In the genomic region with DNA sequence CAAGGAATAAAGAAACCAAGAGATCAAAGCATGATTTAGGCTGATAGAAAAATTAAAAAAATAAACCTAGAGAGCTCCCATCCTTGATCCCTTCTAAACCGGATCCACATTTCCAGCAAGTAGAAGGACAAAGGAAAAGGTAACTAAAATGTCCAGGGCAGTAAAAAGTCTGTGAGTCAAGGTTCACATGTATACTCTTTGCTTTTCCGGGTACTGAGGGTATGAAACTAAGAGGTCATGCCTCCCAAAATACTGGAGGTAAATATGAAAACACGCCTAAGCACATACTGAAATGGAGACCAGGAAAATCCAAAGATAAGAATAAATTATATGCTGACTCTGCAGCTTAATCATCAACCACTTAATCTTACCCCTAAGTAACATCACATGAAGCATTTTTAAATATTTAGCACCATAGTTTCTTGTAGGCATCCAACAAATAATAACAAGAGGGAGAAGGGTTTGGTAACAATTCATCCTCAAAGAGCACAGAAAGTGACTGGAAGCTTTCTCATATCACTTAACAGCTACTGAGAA, we compare ENCODE assay signal across 18 cellular contexts.
"Had no signal": no experiment of that assay in that cellular context is flagged by ENCODE, and none has a peak within 500 bp of the region (broad histone marks: within the 10 kb centered on the region; RNA-seq: fewer than 3 reads in every experiment).

No MANE protein-coding gene starts in this region.

- H3K27me3 Mint-ChIP-seq: activated naive CD4-positive, alpha-beta T cell treated with anti-CD3 and anti-CD28 coated beads, Interleukin-2, amount 50 U/mL, for 24 hours; activated T-cell treated with anti-CD3 and anti-CD28 coated beads, Interleukin-2, amount 50 U/mL, for 24 hours; central memory CD8-positive, alpha-beta T cell had no signal

- H3K4me2 ChIP-seq: PC-9 had no signal

- H3K9me3 Mint-ChIP-seq: activated CD4-positive, alpha-beta T cell treated with anti-CD3 and anti-CD28 coated beads, Interleukin-2, amount 10 ng/mL, durations not matched to agents 24 days and 14 days; activated naive CD4-positive, alpha-beta T cell treated with anti-CD3 and anti-CD28 coated beads, Interleukin-2, amount 50 U/mL, for 24 hours; activated T-cell treated with anti-CD3 and anti-CD28 coated beads, Interleukin-2, amount 50 U/mL, for 24 hours; activated T-helper 1 cell treated with anti-CD3 and anti-CD28 coated beads, Interleukin-12 subunit alpha, Interleukin-12 subunit beta, Interleukin-2, Interleukin-4 antibody, amounts not matched to agents 30 ng/mL and 10 ng/mL and 1 ng/mL, durations not matched to agents 14 hours and 24 hours and 36 hours; central memory CD8-positive, alpha-beta T cell; T-helper 1 cell treated with Interleukin-12 subunit alpha and Interleukin-12 subunit beta and Interleukin-4 antibody, amounts not matched to agents 30 μg/mL and 1 μg/mL, for 36 hours had no signal

- H3K4me3 ChIP-seq: PC-9 had no signal

- H3K27ac Mint-ChIP-seq: activated CD4-positive, alpha-beta T cell treated with anti-CD3 and anti-CD28 coated beads, Interleukin-2, amount 10 ng/mL, durations not matched to agents 24 days and 14 days; activated CD8-positive, alpha-beta memory T cell treated with anti-CD3 and anti-CD28 coated beads, Interleukin-2, amount 10 ng/mL, durations not matched to agents 7 days and 5 days; activated naive CD4-positive, alpha-beta T cell treated with anti-CD3 and anti-CD28 coated beads, Interleukin-2, amount 50 U/mL, for 24 hours; activated T-cell treated with anti-CD3 and anti-CD28 coated beads, Interleukin-2, amount 50 U/mL, for 24 hours; activated T-helper 1 cell treated with anti-CD3 and anti-CD28 coated beads, Interleukin-12 subunit alpha, Interleukin-12 subunit beta, Interleukin-2, Interleukin-4 antibody, amounts not matched to agents 30 ng/mL and 10 ng/mL and 1 ng/mL, durations not matched to agents 14 hours and 24 hours and 36 hours; T-helper 1 cell treated with Interleukin-12 subunit alpha and Interleukin-12 subunit beta and Interleukin-4 antibody, amounts not matched to agents 30 μg/mL and 1 μg/mL, for 36 hours had no signal

- ATAC-seq: activated CD8-positive, alpha-beta memory T cell treated with anti-CD3 and anti-CD28 coated beads, Interleukin-2, amount 10 ng/mL, durations not matched to agents 7 days and 5 days had no signal

- DNase-seq: activated CD4-positive, alpha-beta T cell treated with anti-CD3 and anti-CD28 coated beads for 1 hour; activated CD4-positive, alpha-beta T cell treated with anti-CD3 and anti-CD28 coated beads, Interleukin-2, amount 10 ng/mL, durations not matched to agents 24 days and 14 days; activated CD4-positive, alpha-beta T cell treated with anti-CD3 and anti-CD28 coated beads, Interleukin-2, amount 50 U/mL, for 48 hours; activated CD8-positive, alpha-beta memory T cell treated with anti-CD3 and anti-CD28 coated beads, Interleukin-2, amount 10 ng/mL, durations not matched to agents 7 days and 5 days; activated effector memory CD4-positive, alpha-beta T cell treated with Interleukin-2 at 50 U/mL for 16 hours; activated naive CD4-positive, alpha-beta T cell; activated T-cell treated with anti-CD3 and anti-CD28 coated beads, Interleukin-2, amount 50 U/mL, for 24 hours; aorta; Kasumi-1; NCI-H1436 treated with DMSO at 0.1 percent for 48 hours; NCI-H187; NCI-H2081 treated with DMSO at 0.1 percent for 48 hours; NCI-H446; PC-9 had no signal

- H2AFZ ChIP-seq: PC-9 had no signal

- H3K4me3 Mint-ChIP-seq: activated CD4-positive, alpha-beta T cell treated with anti-CD3 and anti-CD28 coated beads, Interleukin-2, amount 10 ng/mL, durations not matched to agents 24 days and 14 days; activated CD8-positive, alpha-beta memory T cell treated with anti-CD3 and anti-CD28 coated beads, Interleukin-2, amount 10 ng/mL, durations not matched to agents 7 days and 5 days; activated naive CD4-positive, alpha-beta T cell treated with anti-CD3 and anti-CD28 coated beads, Interleukin-2, amount 50 U/mL, for 24 hours; activated T-cell treated with anti-CD3 and anti-CD28 coated beads, Interleukin-2, amount 50 U/mL, for 24 hours; activated T-helper 1 cell treated with anti-CD3 and anti-CD28 coated beads, Interleukin-12 subunit alpha, Interleukin-12 subunit beta, Interleukin-2, Interleukin-4 antibody, amounts not matched to agents 30 ng/mL and 10 ng/mL and 1 ng/mL, durations not matched to agents 14 hours and 24 hours and 36 hours; central memory CD8-positive, alpha-beta T cell; T-helper 1 cell treated with Interleukin-12 subunit alpha and Interleukin-12 subunit beta and Interleukin-4 antibody, amounts not matched to agents 30 μg/mL and 1 μg/mL, for 36 hours had no signal

- H3K27ac ChIP-seq: PC-9 had no signal
